Comparison of ENCODE assay signal across 1 cellular context in genomic region chr6:146357578-146358340, GRCh38.
TF ChIP-seq lines count a peak whose summit lies in the region.

No MANE protein-coding gene starts in this region.

TF ChIP-seq in A549, 52 proteins besides CTCF, POLR2A, EP300 and RAD21 (continued from another document):
- TF ChIP-seq, protein P1, sequence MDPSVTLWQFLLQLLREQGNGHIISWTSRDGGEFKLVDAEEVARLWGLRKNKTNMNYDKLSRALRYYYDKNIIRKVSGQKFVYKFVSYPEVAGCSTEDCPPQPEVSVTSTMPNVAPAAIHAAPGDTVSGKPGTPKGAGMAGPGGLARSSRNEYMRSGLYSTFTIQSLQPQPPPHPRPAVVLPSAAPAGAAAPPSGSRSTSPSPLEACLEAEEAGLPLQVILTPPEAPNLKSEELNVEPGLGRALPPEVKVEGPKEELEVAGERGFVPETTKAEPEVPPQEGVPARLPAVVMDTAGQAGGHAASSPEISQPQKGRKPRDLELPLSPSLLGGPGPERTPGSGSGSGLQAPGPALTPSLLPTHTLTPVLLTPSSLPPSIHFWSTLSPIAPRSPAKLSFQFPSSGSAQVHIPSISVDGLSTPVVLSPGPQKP (IDR thresholded peaks at IDR 0.05; ENCODE audit: low read depth, low read length): no peak
- no peak for TF ChIP-seq ESRRA (IDR thresholded peaks at IDR 0.05; ENCODE audit: borderline replicate concordance, low read length)
- TF ChIP-seq NR3C1 (IDR thresholded peaks at IDR 0.05): no peak
- TF ChIP-seq SREBF2 (IDR thresholded peaks at IDR 0.05): no peak
